ENCODE assay signal across 8 cellular contexts in genomic region chr16:30844671-30845449, GRCh38. TPM values are rescaled to one million over a fixed set of nuclear protein-coding genes. Genes with fewer than 3 reads are reported as not detected.
DNase-seq lines count a peak whose midpoint lies in the region; ATAC-seq and TF ChIP-seq lines count a peak whose summit lies in the region.

No MANE protein-coding gene starts in this region.

- no peaks in the 10 kb centered on the region for H3K36me3 ChIP-seq in Caco-2 (ENCODE audit: control insufficient read depth, insufficient read depth, low read length)
- no peaks in the 10 kb centered on the region for H3K36me3 ChIP-seq in kidney epithelial cell (ENCODE audit: control insufficient read depth, insufficient read depth, low read length)

- DNase-seq in Caco-2 (peak; percentile 83 to 87), NCI-H2227 (lab: John Stamatoyannopoulos, UW; ENCODE audit: unreplicated experiment) (peak; percentile 83), WTC11 (ENCODE audit: low spot score) (peak; percentile 78), cardiac fibroblast (ENCODE audit: low read depth in 2 of 2) (peak; percentile 94 to 96), kidney epithelial cell (ENCODE audit: low read depth) (peak; percentile 70)
- DNase-seq in stimulated activated CD4-positive, alpha-beta T cell treated with anti-CD3 and anti-CD28 coated beads, Interleukin-1b, Interleukin-23, amount 100 ng/mL, for 1 hour (ENCODE audit: low read depth in 2 of 2): peak; percentile 50 to 72

- peak; percentile 78 for ATAC-seq in HG02642 (IDR thresholded peaks at IDR 0.05; ENCODE audit: poor library complexity, unreplicated experiment)
- ATAC-seq in WTC11: peak; percentile 82
- ATAC-seq in GM19463 (IDR thresholded peaks at IDR 0.05; ENCODE audit: unreplicated experiment): no peak

- intact Hi-C loops in Caco-2 (cut with micrococcal nuclease; ENCODE audit: unreplicated experiment): loop anchor here (1.0 kb wide), 4 partner anchors 30 to 97 kb away; partner anchors contain the start of gene CTF1

- H3K36me3 Mint-ChIP-seq in Caco-2 (ENCODE audit: insufficient read depth, unreplicated experiment): no peaks in the 10 kb centered on the region
- peaks cover 8% of the 10 kb centered on the region for H3K36me3 Mint-ChIP-seq in WTC11

- CTCF ChIA-PET in Caco-2 (lab: Charles Lee) (interaction anchor here (0.5 to 1.9 kb wide), 17 partner anchors 10 to 297 kb away, joined by 3 to 13 read pairs (median 4); partner anchors contain the start of gene CTF1), WTC11 (lab: Charles Lee) (interaction anchor here (0.5 to 4.4 kb wide), 49 partner anchors 10 to 884 kb away, joined by 3 to 95 read pairs (median 7); partner anchors contain the start of genes BCL7C, CTF1, FBXL19 and PHKG2)

- H3K4me1 Mint-ChIP-seq in Caco-2 (ENCODE audit: low read depth, unreplicated experiment): peaks cover 5% of the 10 kb centered on the region
- peaks cover 4% of the 10 kb centered on the region for H3K4me1 Mint-ChIP-seq in WTC11

- H3K4me3 Mint-ChIP-seq in Caco-2 (ENCODE audit: unreplicated experiment): no peak overlapping the region
- no peak overlapping the region for H3K4me3 Mint-ChIP-seq in WTC11

- H3K9me3 Mint-ChIP-seq in Caco-2 (ENCODE audit: unreplicated experiment) (peaks cover 9% of the 10 kb centered on the region), WTC11 (peaks cover 19% of the 10 kb centered on the region)

- POLR2A ChIA-PET in Caco-2 (lab: Charles Lee) (interaction anchor here (0.5 kb wide), 1 partner anchor 490 kb away, joined by 3 read pairs; no protein-coding TSS in a partner anchor), WTC11 (lab: Charles Lee) (interaction anchor here (1.5 kb wide), 1 partner anchor 70 kb away, joined by 3 read pairs; no protein-coding TSS in a partner anchor)

- TF ChIP-seq CTCF in Caco-2 (IDR thresholded peaks at IDR 0.05; ENCODE audit: insufficient read depth in 1 of 2, low read depth in 1 of 2, low read length in 1 of 2, severe bottlenecking in 1 of 2, unreplicated experiment in 1 of 2) (peak; percentile 78 to 84), WTC11 (IDR thresholded peaks at IDR 0.05) (peak; percentile 56; the same call in 1 of the 2 replicates), cardiac fibroblast (IDR thresholded peaks at IDR 0.05; ENCODE audit: low read depth, low read length) (peak; percentile 95), kidney epithelial cell (IDR thresholded peaks at IDR 0.05; ENCODE audit: insufficient read depth, low read length, poor library complexity, severe bottlenecking) (peak; percentile 80)

- H3K4me1 ChIP-seq in Caco-2: peaks cover 11% of the 10 kb centered on the region

- no peaks in the 10 kb centered on the region; the same call in 1 of the 2 replicates for H3K9me3 ChIP-seq in Caco-2

- BruUV-seq in Caco-2 (replicated peaks; lab: Mats Ljungman, UMichigan): no TSS peak

- H3K27me3 ChIP-seq in Caco-2 (replicated peaks; ENCODE audit: control insufficient read depth, insufficient read depth, low read length) (no peaks in the 10 kb centered on the region), kidney epithelial cell (ENCODE audit: control insufficient read depth, insufficient read depth, low read length) (no peaks in the 10 kb centered on the region)

- no peaks in the 10 kb centered on the region for H3K27me3 Mint-ChIP-seq in Caco-2 (ENCODE audit: insufficient read depth, unreplicated experiment)
- H3K27me3 Mint-ChIP-seq in WTC11 (ENCODE audit: low read depth): peaks cover 34% of the 10 kb centered on the region

- no peak overlapping the region for H3K4me3 ChIP-seq in Caco-2 (ENCODE audit: low read depth, low read length)
- peak overlapping the region in 1 of 2 donors; percentile 20 for H3K4me3 ChIP-seq in cardiac fibroblast (replicated peaks in 1 of 2; ENCODE audit: low read depth in 2 of 2, low read length in 2 of 2)
- no peak overlapping the region for H3K4me3 ChIP-seq in kidney epithelial cell (ENCODE audit: low read depth, low read length)

- H3K27ac Mint-ChIP-seq in Caco-2 (ENCODE audit: unreplicated experiment) (no peak overlapping the region), WTC11 (no peak overlapping the region)

TF ChIP-seq in WTC11, 78 proteins besides CTCF, POLR2A, EP300 and RAD21:
- TF ChIP-seq GABPB1 (CRISPR knock-in tag; IDR thresholded peaks at IDR 0.05): peak; percentile 32; the same call in 1 of the 2 replicates
- 0 out of 2 replicates have a peak, but pooled peaks have one; percentile 42 for TF ChIP-seq NFE2L1 (CRISPR knock-in tag; IDR thresholded peaks at IDR 0.05)
- TF ChIP-seq ATF2 (CRISPR knock-in tag; IDR thresholded peaks at IDR 0.05; ENCODE audit: borderline replicate concordance, low read depth): 0 out of 2 replicates have a peak, but pooled peaks have one; percentile 44
- no peak for TF ChIP-seq FOXJ3 (CRISPR knock-in tag; IDR thresholded peaks at IDR 0.05; ENCODE audit: borderline replicate concordance)
TF ChIP-seq in WTC11: peak in this region for 3.

RNA-seq across cellular contexts. Expression of gene BCL7C, which starts 49.0 kb away (rescaled TPM):
- total RNA-seq in Caco-2 (2022): 15.1 and 17.7 TPM in 2 replicates
- total RNA-seq in WTC11 (2021): 18.3 to 20.3 TPM (median 18.7 TPM) in 3 replicates
- 43.1 and 46.3 TPM in 2 replicates for total RNA-seq in kidney epithelial cell

RNA-seq across cellular contexts. Expression of gene CTF1, which starts 51.6 kb away (rescaled TPM):
- 1.8 and 2.4 TPM in 2 replicates for total RNA-seq in Caco-2 (2022)
- total RNA-seq in WTC11 (2021): 1.4 to 1.9 TPM (median 1.6 TPM) in 3 replicates
- 1.4 and 2.1 TPM in 2 replicates for total RNA-seq in kidney epithelial cell

RNA-seq across cellular contexts. Expression of gene ZNF629, which starts 57.9 kb away (rescaled TPM):
- total RNA-seq in Caco-2 (2022) (18.9 and 20.6 TPM in 2 replicates), WTC11 (2021) (18.7 to 20.0 TPM (median 19.7 TPM) in 3 replicates), kidney epithelial cell (22.8 and 23.9 TPM in 2 replicates)
